In the genomic region with DNA sequence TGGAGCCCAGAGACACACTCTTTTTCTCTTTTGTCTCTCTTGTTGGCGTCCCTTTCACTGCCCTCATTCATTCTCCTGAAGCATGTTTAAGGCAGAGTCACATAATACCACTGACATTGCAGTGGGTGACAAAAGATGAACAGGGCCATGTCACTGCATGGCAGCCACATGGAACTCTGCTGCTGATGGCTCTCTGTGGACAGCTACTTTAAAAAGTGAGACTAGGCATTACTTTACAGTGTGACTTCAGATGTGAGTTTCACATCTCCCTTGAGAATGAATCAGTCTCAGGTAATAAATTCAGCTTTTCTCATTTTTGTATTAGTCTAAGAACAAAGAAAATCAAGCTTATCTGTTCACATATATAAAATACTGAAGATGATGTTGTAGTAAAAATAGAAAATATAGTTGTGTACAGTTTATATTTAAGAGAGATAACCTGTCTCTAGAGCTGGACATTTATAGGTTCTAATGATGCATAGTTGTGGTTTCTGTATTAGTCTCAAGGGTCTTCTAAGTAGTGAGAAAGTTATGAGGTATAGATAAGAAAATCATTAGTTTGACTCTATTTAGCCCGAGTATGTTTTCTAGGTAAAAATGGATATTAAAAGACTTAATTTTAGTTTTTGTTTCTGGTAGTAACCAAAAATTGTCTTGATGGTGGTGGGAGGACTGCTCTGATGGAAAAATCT, we compare ENCODE assay signal across 18 cellular contexts. TPM values are rescaled to one million over a fixed set of nuclear protein-coding genes. Genes with fewer than 3 reads are reported as not detected.
DNase-seq lines count a peak whose midpoint lies in the region; ATAC-seq, FAIRE-seq and TF ChIP-seq lines count a peak whose summit lies in the region.
"Had no signal": no experiment of that assay in that cellular context is flagged by ENCODE, and none has a peak within 500 bp of the region (broad histone marks: within the 10 kb centered on the region; RNA-seq: fewer than 3 reads in every experiment).

No MANE protein-coding gene starts in this region.

- ATAC-seq in GM19328 (IDR thresholded peaks at IDR 0.05; ENCODE audit: unreplicated experiment) (peak; percentile 75), HG02623 (IDR thresholded peaks at IDR 0.05; ENCODE audit: unreplicated experiment) (peak; percentile 86), HG03432 (IDR thresholded peaks at IDR 0.05; ENCODE audit: unreplicated experiment) (peak; percentile 92), gastroesophageal sphincter (no peak)
- ATAC-seq: left lung had no signal

- peak; percentile 58 for FAIRE-seq in GM12891 (lab: Jason Lieb, UNC)

- TF ChIP-seq EP300 in gastroesophageal sphincter (IDR thresholded peaks at IDR 0.05): no peak

- no peak overlapping the region for H3K27ac Mint-ChIP-seq in activated T-helper 1 cell treated with anti-CD3 and anti-CD28 coated beads, Interleukin-12 subunit alpha, Interleukin-12 subunit beta, Interleukin-2, Interleukin-4 antibody, amounts not matched to agents 30 ng/mL and 10 ng/mL and 1 ng/mL, durations not matched to agents 14 hours and 24 hours and 36 hours
- H3K27ac Mint-ChIP-seq: HFFc6 had no signal

- H3K4me3 Mint-ChIP-seq in activated T-helper 1 cell treated with anti-CD3 and anti-CD28 coated beads, Interleukin-12 subunit alpha, Interleukin-12 subunit beta, Interleukin-2, Interleukin-4 antibody, amounts not matched to agents 30 ng/mL and 10 ng/mL and 1 ng/mL, durations not matched to agents 14 hours and 24 hours and 36 hours: no peak overlapping the region
- H3K4me3 Mint-ChIP-seq: HFFc6 had no signal

- peaks cover 0 to 16% (median 3%) of the 10 kb centered on the region in 3 donors for H3K4me1 ChIP-seq in gastroesophageal sphincter

- H3K36me3 ChIP-seq in gastroesophageal sphincter: peaks cover 3 to 86% of the 10 kb centered on the region in 2 donors
- H3K36me3 ChIP-seq: ovary had no signal

- intact Hi-C loops in activated T-helper 1 cell treated with anti-CD3 and anti-CD28 coated beads, Interleukin-12 subunit alpha, Interleukin-12 subunit beta, Interleukin-2, Interleukin-4 antibody, amounts not matched to agents 30 ng/mL and 10 ng/mL and 1 ng/mL, durations not matched to agents 14 hours and 24 hours and 36 hours (cut with micrococcal nuclease): no loop called here

- TF ChIP-seq POLR2A in GM12891 (IDR thresholded peaks at IDR 0.05; ENCODE audit: low read depth, low read length) (no peak), gastroesophageal sphincter (IDR thresholded peaks at IDR 0.05) (no peak)

- H3K36me3 Mint-ChIP-seq in activated T-helper 1 cell treated with anti-CD3 and anti-CD28 coated beads, Interleukin-12 subunit alpha, Interleukin-12 subunit beta, Interleukin-2, Interleukin-4 antibody, amounts not matched to agents 30 ng/mL and 10 ng/mL and 1 ng/mL, durations not matched to agents 14 hours and 24 hours and 36 hours (ENCODE audit: low read depth): peaks cover 28% of the 10 kb centered on the region

- peak; percentile 15 for DNase-seq in GM12891 (ENCODE audit: insufficient read length, low spot score)
- DNase-seq in activated T-helper 1 cell treated with anti-CD3 and anti-CD28 coated beads, Interleukin-12 subunit alpha, Interleukin-12 subunit beta, Interleukin-2, Interleukin-4 antibody, amounts not matched to agents 30 ng/mL and 10 ng/mL and 1 ng/mL, durations not matched to agents 14 hours and 24 hours and 36 hours (ENCODE audit: low spot score): no peak
- DNase-seq in NCI-H1417 (lab: John Stamatoyannopoulos, UW): no peak
- no peak for DNase-seq in activated naive CD4-positive, alpha-beta T cell treated with anti-CD3 and anti-CD28 coated beads, Interleukin-2, amount 50 U/mL, for 16 hours
- DNase-seq: activated CD4-positive, alpha-beta T cell treated with anti-CD3 and anti-CD28 coated beads, Interleukin-2, amount 50 U/mL, for 48 hours; adrenal gland; effector CD4-positive, alpha-beta T cell; EL; HFFc6; left lung; MV-4-11; ovary; T-helper 1 cell; testis had no signal

- no peak for TF ChIP-seq CTCF in gastroesophageal sphincter (IDR thresholded peaks at IDR 0.05)

- no peaks in the 10 kb centered on the region for H3K27me3 ChIP-seq in gastroesophageal sphincter
- H3K27me3 ChIP-seq: adrenal gland, left lung, ovary, testis had no signal

- H3K4me1 Mint-ChIP-seq in activated T-helper 1 cell treated with anti-CD3 and anti-CD28 coated beads, Interleukin-12 subunit alpha, Interleukin-12 subunit beta, Interleukin-2, Interleukin-4 antibody, amounts not matched to agents 30 ng/mL and 10 ng/mL and 1 ng/mL, durations not matched to agents 14 hours and 24 hours and 36 hours (ENCODE audit: low read depth): peaks cover 16% of the 10 kb centered on the region

- no peaks in the 10 kb centered on the region for H3K27me3 Mint-ChIP-seq in activated T-helper 1 cell treated with anti-CD3 and anti-CD28 coated beads, Interleukin-12 subunit alpha, Interleukin-12 subunit beta, Interleukin-2, Interleukin-4 antibody, amounts not matched to agents 30 ng/mL and 10 ng/mL and 1 ng/mL, durations not matched to agents 14 hours and 24 hours and 36 hours (ENCODE audit: insufficient read depth)

- WGBS in gastroesophageal sphincter (ENCODE audit: low coverage in 1 of 2), 2 donors: 78 to 91% methylated on average over 2 of the region's 2 CpGs

- H3K9me3 Mint-ChIP-seq in activated T-helper 1 cell treated with anti-CD3 and anti-CD28 coated beads, Interleukin-12 subunit alpha, Interleukin-12 subunit beta, Interleukin-2, Interleukin-4 antibody, amounts not matched to agents 30 ng/mL and 10 ng/mL and 1 ng/mL, durations not matched to agents 14 hours and 24 hours and 36 hours: no peaks in the 10 kb centered on the region
- H3K9me3 Mint-ChIP-seq: HFFc6 had no signal

- H3K27ac ChIP-seq in gastroesophageal sphincter: no peak overlapping the region
- H3K27ac ChIP-seq: adrenal gland, left lung, ovary, testis had no signal

- no peak overlapping the region for H3K4me3 ChIP-seq in gastroesophageal sphincter
- H3K4me3 ChIP-seq: adrenal gland, left lung, ovary, testis had no signal

- no peaks in the 10 kb centered on the region for H3K9me3 ChIP-seq in gastroesophageal sphincter
- H3K9me3 ChIP-seq: adrenal gland, left lung, ovary, testis had no signal

TF ChIP-seq in GM12891, 5 proteins besides CTCF, POLR2A, EP300 and RAD21:
- no peak for TF ChIP-seq PAX5 (IDR thresholded peaks at IDR 0.05; ENCODE audit: insufficient read depth, low read length, severe bottlenecking)
- TF ChIP-seq SPI1 (IDR thresholded peaks at IDR 0.05; ENCODE audit: low read depth, low read length): peak; percentile 51; the same call in 1 of the 2 replicates

RNA-seq across cellular contexts. Expression of a gene that starts 6.1 kb away (rescaled TPM):
- polyA plus RNA-seq in GM12891 (2012; ENCODE audit: low read depth, missing spikeins): 13.8 TPM
- total RNA-seq in activated T-helper 1 cell treated with anti-CD3 and anti-CD28 coated beads, Interleukin-12 subunit alpha, Interleukin-12 subunit beta, Interleukin-2, Interleukin-4 antibody, amounts not matched to agents 30 ng/mL and 10 ng/mL and 1 ng/mL, durations not matched to agents 14 hours and 24 hours and 36 hours: 30.3 and 30.7 TPM in 2 replicates
- 10 to 100 TPM; 23.0 to 41.6 (median 30.6) TPM for total RNA-seq in gastroesophageal sphincter

RNA-seq across cellular contexts. Expression of a gene that starts 51.0 kb away (rescaled TPM):
- 0.03 TPM for polyA plus RNA-seq in GM12891 (2012; ENCODE audit: low read depth, missing spikeins)
- not detected in 2 replicates for total RNA-seq in activated T-helper 1 cell treated with anti-CD3 and anti-CD28 coated beads, Interleukin-12 subunit alpha, Interleukin-12 subunit beta, Interleukin-2, Interleukin-4 antibody, amounts not matched to agents 30 ng/mL and 10 ng/mL and 1 ng/mL, durations not matched to agents 14 hours and 24 hours and 36 hours
- total RNA-seq in gastroesophageal sphincter: under 1 TPM in 1 of 4 donors, not detected in 3; 0.15 TPM
- total RNA-seq: HFFc6 had no signal
